ENCODE assay signal across 3 cellular contexts in the genomic region with DNA sequence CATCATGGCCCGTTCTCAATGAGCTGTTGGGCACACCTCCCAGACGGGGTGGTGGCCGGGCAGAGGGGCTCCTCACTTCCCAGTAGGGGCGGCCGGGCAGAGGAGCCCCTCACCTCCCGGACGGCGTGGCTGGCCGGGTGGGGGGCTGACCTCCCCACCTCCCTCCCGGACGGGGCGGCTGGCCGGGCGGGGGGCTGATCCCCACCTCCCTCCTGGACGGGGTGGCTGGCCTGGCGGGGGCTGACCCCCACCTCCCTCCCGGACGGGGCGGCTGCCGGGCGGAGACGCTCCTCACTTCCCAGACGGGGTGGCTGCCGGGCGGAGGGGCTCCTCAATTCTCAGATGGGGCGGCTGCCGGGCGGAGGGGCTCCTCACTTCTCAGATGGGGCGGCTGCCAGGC. TPM values are rescaled to one million over a fixed set of nuclear protein-coding genes. Genes with fewer than 3 reads are reported as not detected.
"Had no signal": no experiment of that assay in that cellular context is flagged by ENCODE, and none has a peak within 500 bp of the region (broad histone marks: within the 10 kb centered on the region; RNA-seq: fewer than 3 reads in every experiment).

No MANE protein-coding gene starts in this region.

RNA-seq across cellular contexts. Expression of gene RBPMS2, which starts 23.5 kb away (rescaled TPM):
- total RNA-seq: OCI-LY7, PC-3, RPMI7951 had no signal
